In genomic region chr19:10651821-10652220, GRCh38 we compare ENCODE assay signal across 13 cellular contexts. TPM values are rescaled to one million over a fixed set of nuclear protein-coding genes. Genes with fewer than 3 reads are reported as not detected.
DNase-seq lines count a peak whose midpoint lies in the region; ATAC-seq and TF ChIP-seq lines count a peak whose summit lies in the region.
"Had no signal": no experiment of that assay in that cellular context is flagged by ENCODE, and none has a peak within 500 bp of the region (broad histone marks: within the 10 kb centered on the region; RNA-seq: fewer than 3 reads in every experiment).

No MANE protein-coding gene starts in this region.

- H3K36me3 ChIP-seq in trophoblast cell (ENCODE audit: control insufficient read depth in 1 of 2, insufficient read depth in 2 of 2, low read length in 2 of 2) (peaks cover 0 to under 1% of the 10 kb centered on the region in 2 experiments), H7 (replicated peaks; ENCODE audit: control insufficient read depth, insufficient read depth, low read length) (peaks cover 2% of the 10 kb centered on the region)
- H3K36me3 ChIP-seq: sigmoid colon had no signal

- no peak for TF ChIP-seq CTCF in glutamatergic neuron (IDR thresholded peaks at IDR 0.05; ENCODE audit: partially characterized antibody, unreplicated experiment)

- peaks cover 22% of the 10 kb centered on the region for H3K36me3 Mint-ChIP-seq in activated naive CD4-positive, alpha-beta T cell treated with anti-CD3 and anti-CD28 coated beads, Interleukin-2, amount 10 ng/mL, durations not matched to agents 7 days and 5 days
- H3K36me3 Mint-ChIP-seq in T-cell, result peaks cover 4% of the 10 kb centered on the region
- no peaks in the 10 kb centered on the region for H3K36me3 Mint-ChIP-seq in glutamatergic neuron (ENCODE audit: unreplicated experiment)

- H3K18ac ChIP-seq in trophoblast cell (ENCODE audit: low read length), result no peak overlapping the region

- H3K27ac ChIP-seq in trophoblast cell (ENCODE audit: low read depth, low read length), result no peak overlapping the region

- CTCF ChIA-PET in activated naive CD4-positive, alpha-beta T cell treated with anti-CD3 and anti-CD28 coated beads, Interleukin-2, amount 10 ng/mL, durations not matched to agents 7 days and 5 days (lab: Charles Lee), result interaction anchor here (2.6 to 13.3 kb wide), 2 partner anchors 48 to 71 kb away, joined by 11 to 299 read pairs; no protein-coding TSS in a partner anchor
- CTCF ChIA-PET in T-cell (lab: Charles Lee), result interaction anchor here in 1 of 2 donors (0.6 to 0.8 kb wide), 2 partner anchors 50 to 135 kb away, joined by 4 to 6 read pairs; no protein-coding TSS in a partner anchor

- H2BK5ac ChIP-seq in trophoblast cell (ENCODE audit: low read depth, low read length, poor library complexity), result no peak overlapping the region

- H3K27ac Mint-ChIP-seq in activated naive CD4-positive, alpha-beta T cell treated with anti-CD3 and anti-CD28 coated beads, Interleukin-2, amount 10 ng/mL, durations not matched to agents 7 days and 5 days, result peak overlapping the region; percentile 67
- H3K27ac Mint-ChIP-seq in T-cell, result peak overlapping the region; percentile 64 to 73
- H3K27ac Mint-ChIP-seq in glutamatergic neuron (ENCODE audit: unreplicated experiment), result peak overlapping the region; percentile 6
- peak overlapping the region in 1 of 2 donors; percentile 30 for H3K27ac Mint-ChIP-seq in stimulated activated naive CD8-positive, alpha-beta T cell treated with anti-CD3 and anti-CD28 coated beads, Interleukin-15, amount 100 ng/mL, for 72 hours

- H3K23ac ChIP-seq in trophoblast cell (ENCODE audit: low read length), result no peak overlapping the region

- no peak for DNase-seq in activated naive CD4-positive, alpha-beta T cell treated with anti-CD3 and anti-CD28 coated beads, Interleukin-2, amount 10 ng/mL, durations not matched to agents 7 days and 5 days
- DNase-seq in activated naive CD4-positive, alpha-beta T cell treated with anti-CD3 and anti-CD28 coated beads, Interleukin-2, amount 50 U/mL, for 16 hours, result no peak
- DNase-seq in T-cell (no peak), glutamatergic neuron (no peak), trophoblast cell (no peak), kidney glomerular epithelial cell (lab: John Stamatoyannopoulos, UW) (no peak), H7 (no peak)
- DNase-seq in stimulated activated naive CD8-positive, alpha-beta T cell treated with anti-CD3 and anti-CD28 coated beads, Interleukin-15, amount 100 ng/mL, for 72 hours, result no peak
- DNase-seq: activated CD4-positive, alpha-beta T cell treated with anti-CD3 and anti-CD28 coated beads, Interleukin-2, amount 50 U/mL, for 4 hours; NCI-H1417; NCI-H774; sigmoid colon had no signal

- H3K9me3 Mint-ChIP-seq in activated naive CD4-positive, alpha-beta T cell treated with anti-CD3 and anti-CD28 coated beads, Interleukin-2, amount 10 ng/mL, durations not matched to agents 7 days and 5 days, result no peaks in the 10 kb centered on the region
- H3K9me3 Mint-ChIP-seq in T-cell, result no peaks in the 10 kb centered on the region
- peaks cover 13% of the 10 kb centered on the region for H3K9me3 Mint-ChIP-seq in glutamatergic neuron (ENCODE audit: unreplicated experiment)
- H3K9me3 Mint-ChIP-seq in stimulated activated naive CD8-positive, alpha-beta T cell treated with anti-CD3 and anti-CD28 coated beads, Interleukin-15, amount 100 ng/mL, for 72 hours, result no peaks in the 10 kb centered on the region

- peaks cover 3% of the 10 kb centered on the region for H3K27me3 Mint-ChIP-seq in activated naive CD4-positive, alpha-beta T cell treated with anti-CD3 and anti-CD28 coated beads, Interleukin-2, amount 10 ng/mL, durations not matched to agents 7 days and 5 days
- H3K27me3 Mint-ChIP-seq in T-cell (no peaks in the 10 kb centered on the region), glutamatergic neuron (ENCODE audit: unreplicated experiment) (peaks cover 11% of the 10 kb centered on the region)
- no peaks in the 10 kb centered on the region for H3K27me3 Mint-ChIP-seq in stimulated activated naive CD8-positive, alpha-beta T cell treated with anti-CD3 and anti-CD28 coated beads, Interleukin-15, amount 100 ng/mL, for 72 hours

- no peak overlapping the region for H2AFZ ChIP-seq in trophoblast cell (ENCODE audit: insufficient read depth, low read length, poor library complexity)

- peaks cover 28% of the 10 kb centered on the region for H3K79me2 ChIP-seq in trophoblast cell (ENCODE audit: control insufficient read depth, insufficient read depth, low read length, poor library complexity)

- no peak overlapping the region for H2BK12ac ChIP-seq in trophoblast cell (ENCODE audit: low read length)

- no peak overlapping the region for H3K4me2 ChIP-seq in trophoblast cell (ENCODE audit: low read length)

- H4K8ac ChIP-seq in trophoblast cell (ENCODE audit: low read depth, low read length), result no peak overlapping the region

- H3K14ac ChIP-seq in trophoblast cell (ENCODE audit: low read length), result no peak overlapping the region

- H3K79me1 ChIP-seq in trophoblast cell (ENCODE audit: low read length), result peaks cover 16% of the 10 kb centered on the region

- ATAC-seq in T-cell (replicated peaks in 1 of 4), result no peak
- no peak for ATAC-seq in stimulated activated naive CD8-positive, alpha-beta T cell treated with anti-CD3 and anti-CD28 coated beads, Interleukin-15, amount 100 ng/mL, for 72 hours

- no peak overlapping the region for H3K9ac ChIP-seq in trophoblast cell (ENCODE audit: low read length)

- peaks cover 28% of the 10 kb centered on the region for H3K4me1 Mint-ChIP-seq in activated naive CD4-positive, alpha-beta T cell treated with anti-CD3 and anti-CD28 coated beads, Interleukin-2, amount 10 ng/mL, durations not matched to agents 7 days and 5 days
- H3K4me1 Mint-ChIP-seq in T-cell, result peaks cover 28 to 38% (median 34%) of the 10 kb centered on the region in 3 donors
- H3K4me1 Mint-ChIP-seq in glutamatergic neuron (ENCODE audit: low read depth, unreplicated experiment), result peaks cover 7% of the 10 kb centered on the region
- H3K4me1 Mint-ChIP-seq in stimulated activated naive CD8-positive, alpha-beta T cell treated with anti-CD3 and anti-CD28 coated beads, Interleukin-15, amount 100 ng/mL, for 72 hours, result peaks cover 38% of the 10 kb centered on the region

- no peaks in the 10 kb centered on the region for H3K9me3 ChIP-seq in trophoblast cell (ENCODE audit: insufficient read depth, low read depth, low read length)
- H3K9me3 ChIP-seq: sigmoid colon, tibial nerve had no signal

- POLR2A ChIA-PET in T-cell (lab: Charles Lee), result interaction anchor here in 1 of 2 donors (0.7 kb wide), 1 partner anchor 84 kb away, joined by 8 read pairs; no protein-coding TSS in a partner anchor

- WGBS in trophoblast cell (ENCODE audit: extremely low coverage, insufficient coverage, insufficient read length), result no CpG with 5 or more reads among the region's 3 CpGs

- H3K4ac ChIP-seq in trophoblast cell (ENCODE audit: low read depth, low read length), result no peak overlapping the region

- no peak overlapping the region for H4K12ac ChIP-seq in trophoblast cell (ENCODE audit: low read depth, low read length)

- H3K4me3 Mint-ChIP-seq in activated naive CD4-positive, alpha-beta T cell treated with anti-CD3 and anti-CD28 coated beads, Interleukin-2, amount 10 ng/mL, durations not matched to agents 7 days and 5 days, result peak overlapping the region; percentile 90
- H3K4me3 Mint-ChIP-seq in T-cell, result peak overlapping the region; percentile 94 to 96 (median 95)
- peak overlapping the region; percentile 30 for H3K4me3 Mint-ChIP-seq in glutamatergic neuron (ENCODE audit: unreplicated experiment)
- peak overlapping the region; percentile 33 to 86 for H3K4me3 Mint-ChIP-seq in stimulated activated naive CD8-positive, alpha-beta T cell treated with anti-CD3 and anti-CD28 coated beads, Interleukin-15, amount 100 ng/mL, for 72 hours

- H3K4me3 ChIP-seq in trophoblast cell (ENCODE audit: low read depth, low read length) (no peak overlapping the region), H7 (ENCODE audit: insufficient read depth, low read depth, low read length) (no peak overlapping the region)

- H4K91ac ChIP-seq in trophoblast cell (ENCODE audit: low read depth, low read length), result no peak overlapping the region

- H3K4me1 ChIP-seq in trophoblast cell (ENCODE audit: control insufficient read depth in 1 of 2, insufficient read depth in 2 of 2, low read length in 2 of 2), result peaks cover 7 to 10% of the 10 kb centered on the region in 2 experiments

- no peak overlapping the region for H2BK120ac ChIP-seq in trophoblast cell (ENCODE audit: insufficient read depth, low read length, poor library complexity)

- H2AK5ac ChIP-seq in trophoblast cell (ENCODE audit: low read length), result no peak overlapping the region

- H3K27me3 ChIP-seq in trophoblast cell (ENCODE audit: insufficient read depth, low read length), result no peaks in the 10 kb centered on the region
- no peaks in the 10 kb centered on the region for H3K27me3 ChIP-seq in H7 (ENCODE audit: control insufficient read depth, insufficient read depth, low read length)
- H3K27me3 ChIP-seq: sigmoid colon, tibial nerve had no signal

RNA-seq across cellular contexts. Expression of gene ILF3, which starts 2.3 kb away (rescaled TPM):
- total RNA-seq in T-cell (100 to 1,000 TPM; 331 to 490 (median 370) TPM), glutamatergic neuron (ENCODE audit: unreplicated experiment) (536 TPM)
- 200 and 209 TPM in 2 replicates for polyA plus RNA-seq in trophoblast cell (2013)
- 354 and 378 TPM in 2 replicates for total RNA-seq in H7 (2014; rRNA removed; shearing (Covaris generic))

RNA-seq across cellular contexts. Expression of gene SLC44A2, which starts 26.5 kb away (rescaled TPM):
- total RNA-seq in T-cell (100 to 1,000 TPM; 204 to 228 (median 218) TPM), glutamatergic neuron (ENCODE audit: unreplicated experiment) (129 TPM)
- polyA plus RNA-seq in trophoblast cell (2013), result 232 and 244 TPM in 2 replicates
- total RNA-seq in H7 (2014; rRNA removed; shearing (Covaris generic)), result 39.4 and 43.0 TPM in 2 replicates

RNA-seq across cellular contexts. Expression of gene QTRT1, which starts 49.4 kb away (rescaled TPM):
- 10 to 100 TPM; 47.7 to 68.1 (median 55.1) TPM for total RNA-seq in T-cell
- total RNA-seq in glutamatergic neuron (ENCODE audit: unreplicated experiment), result 35.1 TPM
- 8.4 and 8.7 TPM in 2 replicates for polyA plus RNA-seq in trophoblast cell (2013)
- 52.4 and 64.9 TPM in 2 replicates for total RNA-seq in H7 (2014; rRNA removed; shearing (Covaris generic))

Comparison
In these comparisons a context has a peak if more than half of its experiments do, and no peak if none do; other contexts are left out.
1. H3K4me3 Mint-ChIP-seq: peak in every context shown above with its lines; median percentile 95 in T-cell; 90 in activated naive CD4-positive, alpha-beta T cell treated with anti-CD3 and anti-CD28 coated beads, Interleukin-2, amount 10 ng/mL, durations not matched to agents 7 days and 5 days; 60 in stimulated activated naive CD8-positive, alpha-beta T cell treated with anti-CD3 and anti-CD28 coated beads, Interleukin-15, amount 100 ng/mL, for 72 hours; 30 in glutamatergic neuron.